ENCODE assay signal across 13 cellular contexts in the genomic region with DNA sequence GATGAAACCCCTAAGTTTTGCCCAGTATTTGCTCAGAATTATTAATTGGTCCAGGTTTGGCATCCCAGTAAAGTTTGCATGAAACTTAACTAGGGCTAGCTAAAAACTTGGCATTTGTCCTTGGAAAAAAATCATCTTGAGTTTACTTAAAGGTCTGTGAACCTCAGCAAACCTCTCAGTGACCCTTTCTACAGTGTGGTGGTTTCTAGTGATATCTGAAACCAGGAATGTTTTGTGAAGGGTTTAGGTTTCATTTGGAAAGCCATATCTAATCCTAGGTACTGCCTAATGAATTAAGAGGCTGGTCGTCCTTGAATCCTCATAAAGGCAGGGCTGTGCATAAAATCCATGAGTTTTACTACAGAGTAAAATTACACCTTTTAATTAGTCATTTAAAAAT.
DNase-seq lines count a peak whose midpoint lies in the region; ATAC-seq and TF ChIP-seq lines count a peak whose summit lies in the region.
"Had no signal": no experiment of that assay in that cellular context is flagged by ENCODE, and none has a peak within 500 bp of the region (broad histone marks: within the 10 kb centered on the region; RNA-seq: fewer than 3 reads in every experiment).

No MANE protein-coding gene starts in this region.

- no peaks in the 10 kb centered on the region for H3K27me3 ChIP-seq in RWPE2 (ENCODE audit: insufficient read depth, poor library complexity, severe bottlenecking)
- H3K27me3 ChIP-seq: right lobe of liver had no signal

- DNase-seq in HT1080 (ENCODE audit: low read depth) (peak; percentile 37), RWPE2 (ENCODE audit: low spot score) (no peak), fibroblast of gingiva (ENCODE audit: low read depth) (peak; percentile 84), retinal pigment epithelial cell (ENCODE audit: low read depth) (peak; percentile 48), retina (no peak), NCI-H1436 (lab: John Stamatoyannopoulos, UW) (no peak)
- DNase-seq: activated CD4-positive, alpha-beta T cell treated with anti-CD3 and anti-CD28 coated beads for 1 hour; Caco-2; left ventricle myocardium superior; right lobe of liver; stimulated activated naive CD8-positive, alpha-beta T cell treated with anti-CD3 and anti-CD28 coated beads, Interleukin-15, amount 100 ng/mL, for 72 hours had no signal

- ATAC-seq in RWPE2 (ENCODE audit: low read depth) (peak; percentile 36; the same call in 1 of the 3 replicates), HG03521 (IDR thresholded peaks at IDR 0.05; ENCODE audit: unreplicated experiment) (no peak)
- ATAC-seq: left ventricle myocardium superior; Panc1; stimulated activated naive CD8-positive, alpha-beta T cell treated with anti-CD3 and anti-CD28 coated beads, Interleukin-15, amount 100 ng/mL, for 72 hours had no signal

- H3K9me3 ChIP-seq in RWPE2 (ENCODE audit: severe bottlenecking): no peaks in the 10 kb centered on the region
- H3K9me3 ChIP-seq: Caco-2, right lobe of liver had no signal

- peaks cover 7% of the 10 kb centered on the region for H3K4me1 ChIP-seq in RWPE2 (ENCODE audit: insufficient read depth, poor library complexity, severe bottlenecking)
- H3K4me1 ChIP-seq: Caco-2, right lobe of liver had no signal

- no peak overlapping the region for H3K27ac ChIP-seq in RWPE2 (ENCODE audit: poor library complexity, severe bottlenecking)
- H3K27ac ChIP-seq: right lobe of liver had no signal

- H3K36me3 ChIP-seq in RWPE2 (ENCODE audit: low read depth): no peaks in the 10 kb centered on the region
- H3K36me3 ChIP-seq: right lobe of liver had no signal

- TF ChIP-seq CTCF in RWPE2 (IDR thresholded peaks at IDR 0.05; ENCODE audit: poor library complexity, severe bottlenecking): no peak
- no peak for TF ChIP-seq CTCF in retinal pigment epithelial cell (conservative IDR thresholded peaks at IDR 0.05; ENCODE audit: low read depth, low read length)

- no peak overlapping the region for H3K4me3 ChIP-seq in RWPE2 (ENCODE audit: severe bottlenecking)
- H3K4me3 ChIP-seq in retinal pigment epithelial cell (ENCODE audit: low read length): no peak overlapping the region
- H3K4me3 ChIP-seq: right lobe of liver had no signal

Comparison
In these comparisons a context has a peak if more than half of its experiments do, and no peak if none do; other contexts are left out.
1. DNase-seq: peak in HT1080 (single experiment), fibroblast of gingiva (single experiment) and retinal pigment epithelial cell (single experiment); none in RWPE2 (single experiment), retina (single experiment) and NCI-H1436 (single experiment).